Comparison of ENCODE assay signal across 8 cellular contexts in the genomic region with DNA sequence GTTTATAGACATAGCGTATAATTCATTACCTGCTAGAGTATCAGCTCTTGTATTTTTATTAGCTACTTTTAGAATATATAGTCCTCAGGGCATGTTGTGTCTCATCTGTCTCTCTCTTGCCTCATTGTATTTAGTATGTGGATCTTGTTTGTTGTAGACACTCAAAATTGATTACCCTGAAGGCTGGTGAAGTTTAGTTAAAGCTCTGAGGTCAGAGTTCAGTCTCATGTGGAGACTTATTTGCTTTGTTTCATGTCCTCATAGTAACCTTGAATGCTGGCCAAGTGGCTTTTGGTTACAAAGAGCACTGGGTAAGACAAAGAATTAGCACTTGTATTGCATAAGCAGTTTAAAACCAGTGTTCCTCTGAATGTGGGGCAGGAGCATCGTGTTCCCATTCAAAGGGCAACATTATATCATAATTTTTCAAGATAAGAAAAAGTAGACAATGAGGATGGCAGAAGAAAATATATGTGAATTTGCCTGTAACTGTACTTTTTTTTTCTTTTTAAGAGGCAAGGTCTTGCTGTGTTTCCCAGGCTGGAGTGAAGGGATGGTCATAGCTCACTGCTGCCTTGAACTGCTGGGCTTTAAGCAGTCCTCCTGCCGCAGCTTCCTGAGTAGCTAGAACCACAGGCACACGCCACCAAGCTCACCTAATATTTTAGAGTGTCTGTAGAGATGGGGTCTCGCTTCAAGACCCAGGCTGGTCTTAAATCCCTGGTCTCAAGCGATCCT. TPM values are rescaled to one million over a fixed set of nuclear protein-coding genes. Genes with fewer than 3 reads are reported as not detected.
DNase-seq lines count a peak whose midpoint lies in the region; ATAC-seq and TF ChIP-seq lines count a peak whose summit lies in the region.

No MANE protein-coding gene starts in this region.

- H3K27ac ChIP-seq in colonic mucosa (peak overlapping the region; percentile 73), brain microvascular endothelial cell (no peak overlapping the region)

- H3K27me3 ChIP-seq in colonic mucosa: no peaks in the 10 kb centered on the region
- H3K27me3 ChIP-seq in brain microvascular endothelial cell (replicated peaks): no peaks in the 10 kb centered on the region

- no peak overlapping the region for H3K4me3 ChIP-seq in colonic mucosa
- no peak overlapping the region for H3K4me3 ChIP-seq in brain microvascular endothelial cell (ENCODE audit: low read depth, low read length)

- H3K36me3 ChIP-seq in colonic mucosa: no peaks in the 10 kb centered on the region
- no peaks in the 10 kb centered on the region for H3K36me3 ChIP-seq in brain microvascular endothelial cell (replicated peaks)

- no peak for TF ChIP-seq CTCF in colonic mucosa (IDR thresholded peaks at IDR 0.05)
- no peak for TF ChIP-seq CTCF in brain microvascular endothelial cell (IDR thresholded peaks at IDR 0.05; ENCODE audit: low read depth, low read length, missing control alignments)

- in situ Hi-C loops in brain microvascular endothelial cell (cut with HindIII; ENCODE audit: low pct_ligation_motif_present, low sequenced_read_pairs): no loop called here

- H3K9me3 ChIP-seq in colonic mucosa: no peaks in the 10 kb centered on the region

- peaks cover 11% of the 10 kb centered on the region for H3K4me1 ChIP-seq in colonic mucosa

- intact Hi-C loops in colonic mucosa (cut with DNase I): no loop called here

- ATAC-seq in HG03354 (IDR thresholded peaks at IDR 0.05; ENCODE audit: poor library complexity, severe bottlenecking, unreplicated experiment) (no peak), HG02970 (IDR thresholded peaks at IDR 0.05; ENCODE audit: low FRiP score, unreplicated experiment) (no peak), HG03108 (IDR thresholded peaks at IDR 0.05; ENCODE audit: unreplicated experiment) (no peak)

- DNase-seq in COLO668 (lab: John Stamatoyannopoulos, UW; ENCODE audit: unreplicated experiment): peak; percentile 34
- peak; percentile 83 for DNase-seq in MV-4-11 (lab: John Stamatoyannopoulos, UW)
- DNase-seq in colonic mucosa: peak; percentile 79
- peak; percentile 69 for DNase-seq in myocyte (ENCODE audit: low read depth)
- DNase-seq in brain microvascular endothelial cell: no peak

- peak overlapping the region in 1 of 2 donors; percentile 60 for H3K9ac ChIP-seq in colonic mucosa (ENCODE audit: low read depth in 2 of 2, low read length in 2 of 2)

RNA-seq across cellular contexts. Expression of gene CNST, which starts 17.4 kb away (rescaled TPM):
- total RNA-seq in colonic mucosa: 10 to 100 TPM; 20.9 to 43.1 TPM
- total RNA-seq in myocyte: 14.5 and 21.6 TPM in 2 replicates
- polyA plus RNA-seq in myocyte (2012): 10.4 TPM

RNA-seq across cellular contexts. Expression of gene TFB2M, which starts 17.6 kb away (rescaled TPM):
- 10 to 100 TPM; 11.3 to 14.0 TPM for total RNA-seq in colonic mucosa
- 16.0 and 16.5 TPM in 2 replicates for total RNA-seq in myocyte
- 9.4 TPM for polyA plus RNA-seq in myocyte (2012)
